8 cellular contexts compared by ENCODE assay signal in genomic region chr16:32085438-32086141, GRCh38.
DNase-seq lines count a peak whose midpoint lies in the region; ATAC-seq and TF ChIP-seq lines count a peak whose summit lies in the region.
"Not testable (repeated sequence)": the region's sequence is repeated elsewhere in the genome, so short reads cannot be mapped to it uniquely, and the experiment has no call there.

No MANE protein-coding gene starts in this region.

- not testable (repeated sequence) for H3K27me3 ChIP-seq in CD4-positive, alpha-beta T cell (ENCODE audit: control insufficient read depth, insufficient read depth, low read length); MG63

- POLR2A ChIA-PET in CD4-positive, alpha-beta T cell (lab: Charles Lee) = not testable (repeated sequence)

- not testable (repeated sequence) for H3K27me3 Mint-ChIP-seq in CD4-positive, alpha-beta T cell; effector memory CD8-positive, alpha-beta T cell; naive B cell; stimulated activated naive CD8-positive, alpha-beta T cell treated with anti-CD3 and anti-CD28 coated beads, Interleukin-15, amount 100 ng/mL, for 72 hours

- not testable (repeated sequence) for ATAC-seq in CD4-positive, alpha-beta T cell (ENCODE audit: poor library complexity)
- peak; percentile 52 for ATAC-seq in effector memory CD8-positive, alpha-beta T cell (replicated peaks)
- peak; percentile 37 to 47 for ATAC-seq in naive B cell (ENCODE audit: low read depth in 2 of 2)
- peak; percentile 50 for ATAC-seq in stimulated activated naive CD8-positive, alpha-beta T cell treated with anti-CD3 and anti-CD28 coated beads, Interleukin-15, amount 100 ng/mL, for 72 hours

- CTCF ChIA-PET in CD4-positive, alpha-beta T cell (lab: Charles Lee) = not testable (repeated sequence)

- peak overlapping the region; percentile 48 for H3K4me3 ChIP-seq in MG63

- H3K4me1 Mint-ChIP-seq in CD4-positive, alpha-beta T cell (ENCODE audit: low read depth); effector memory CD8-positive, alpha-beta T cell (ENCODE audit: low read depth in 2 of 2); naive B cell; stimulated activated naive CD8-positive, alpha-beta T cell treated with anti-CD3 and anti-CD28 coated beads, Interleukin-15, amount 100 ng/mL, for 72 hours: not testable (repeated sequence)

- intact Hi-C loops in CD4-positive, alpha-beta T cell (cut with DNase I, micrococcal nuclease) = not testable (repeated sequence)

- H3K36me3 Mint-ChIP-seq in CD4-positive, alpha-beta T cell (ENCODE audit: low read depth); naive B cell: not testable (repeated sequence)
- H3K36me3 Mint-ChIP-seq in effector memory CD8-positive, alpha-beta T cell (ENCODE audit: insufficient read depth) = peaks cover 13% of the 10 kb centered on the region

- not testable (repeated sequence) for H3K9me3 Mint-ChIP-seq in CD4-positive, alpha-beta T cell; effector memory CD8-positive, alpha-beta T cell; naive B cell; stimulated activated naive CD8-positive, alpha-beta T cell treated with anti-CD3 and anti-CD28 coated beads, Interleukin-15, amount 100 ng/mL, for 72 hours

- peak in 5 of 10 experiments; percentile 0 to 33 (median 4) for DNase-seq in CD4-positive, alpha-beta T cell
- DNase-seq in MG63 (peak; percentile 43), activated gamma-delta T cell treated with Interleukin-2 at 50 U/mL for 16 hours (peak; percentile 12)
- peak; percentile 26 for DNase-seq in activated CD4-positive, alpha-beta T cell treated with anti-CD3 and anti-CD28 coated beads, Interleukin-2, amount 50 U/mL, for 1 hour
- DNase-seq in effector memory CD8-positive, alpha-beta T cell = peak; percentile 17 to 35 (median 21)
- DNase-seq in naive B cell = not testable (repeated sequence)
- DNase-seq in stimulated activated CD4-positive, alpha-beta T cell treated with anti-CD3 and anti-CD28 coated beads, Interleukin-1b, Interleukin-23, amount 100 ng/mL, for 4 hours (ENCODE audit: low read depth in 2 of 2) = peak; percentile 37 to 56
- DNase-seq in stimulated activated naive CD8-positive, alpha-beta T cell treated with anti-CD3 and anti-CD28 coated beads, Interleukin-15, amount 100 ng/mL, for 72 hours = peak; percentile 45 to 70

- H3K27ac Mint-ChIP-seq in CD4-positive, alpha-beta T cell; naive B cell; stimulated activated naive CD8-positive, alpha-beta T cell treated with anti-CD3 and anti-CD28 coated beads, Interleukin-15, amount 100 ng/mL, for 72 hours: not testable (repeated sequence)
- H3K27ac Mint-ChIP-seq in effector memory CD8-positive, alpha-beta T cell = peak overlapping the region in 1 of 2 donors; percentile 62

- H3K4me3 Mint-ChIP-seq in CD4-positive, alpha-beta T cell = peak overlapping the region; percentile 63
- peak overlapping the region; percentile 75 to 77 for H3K4me3 Mint-ChIP-seq in effector memory CD8-positive, alpha-beta T cell
- peak overlapping the region in 7 of 8 donors; percentile 75 to 90 (median 86) for H3K4me3 Mint-ChIP-seq in naive B cell
- peak overlapping the region; percentile 61 to 81 for H3K4me3 Mint-ChIP-seq in stimulated activated naive CD8-positive, alpha-beta T cell treated with anti-CD3 and anti-CD28 coated beads, Interleukin-15, amount 100 ng/mL, for 72 hours

- H3K27ac ChIP-seq in CD4-positive, alpha-beta T cell (ENCODE audit: low read depth, low read length) = not testable (repeated sequence)

- not testable (repeated sequence) for TF ChIP-seq CTCF in CD4-positive, alpha-beta T cell (IDR thresholded peaks at IDR 0.05)

- H3K9me3 ChIP-seq in CD4-positive, alpha-beta T cell (ENCODE audit: control insufficient read depth, low read length); MG63: not testable (repeated sequence)

- not testable (repeated sequence) for H3K36me3 ChIP-seq in MG63
